ENCODE assay signal across 8 cellular contexts in genomic region chr5:131262953-131263541, GRCh38. TPM values are rescaled to one million over a fixed set of nuclear protein-coding genes. Genes with fewer than 3 reads are reported as not detected.
DNase-seq lines count a peak whose midpoint lies in the region; ATAC-seq, FAIRE-seq and TF ChIP-seq lines count a peak whose summit lies in the region.

No MANE protein-coding gene starts in this region.

- CTCF ChIA-PET in activated CD8-positive, alpha-beta T cell treated with anti-CD3 and anti-CD28 coated beads for 36 hours (lab: Charles Lee) = interaction anchor here (1.0 to 5.3 kb wide), 7 partner anchors 8 to 152 kb away, joined by 3 to 25 read pairs (median 4); partner anchors contain the start of gene HINT1

- peak overlapping the region; percentile 56 for H3K9ac ChIP-seq in iPS-15b (ENCODE audit: low read depth, low read length)

- peak; percentile 6 for ATAC-seq in GM19397 (IDR thresholded peaks at IDR 0.05; ENCODE audit: unreplicated experiment)
- ATAC-seq in HG03571 (IDR thresholded peaks at IDR 0.05; ENCODE audit: unreplicated experiment) = peak; percentile 12
- ATAC-seq in activated CD8-positive, alpha-beta T cell treated with anti-CD3 and anti-CD28 coated beads for 36 hours = peak; percentile 15

- WGBS in small intestine, 3 donors = 2 to 16% (median 6%) methylated on average over 10 of the region's 10 CpGs

- TF ChIP-seq CTCF in activated CD8-positive, alpha-beta T cell treated with anti-CD3 and anti-CD28 coated beads for 36 hours (IDR thresholded peaks at IDR 0.05) = no peak

- FAIRE-seq in small intestine (lab: Jason Lieb, UNC) = no peak

- peaks cover 41% of the 10 kb centered on the region for H3K4me1 Mint-ChIP-seq in activated CD8-positive, alpha-beta T cell treated with anti-CD3 and anti-CD28 coated beads for 36 hours (ENCODE audit: low read depth)

- peak overlapping the region; percentile 95 for H3K27ac Mint-ChIP-seq in activated CD8-positive, alpha-beta T cell treated with anti-CD3 and anti-CD28 coated beads for 36 hours

- H3K9me3 Mint-ChIP-seq in activated CD8-positive, alpha-beta T cell treated with anti-CD3 and anti-CD28 coated beads for 36 hours = peaks cover 2% of the 10 kb centered on the region

- H3K9me3 ChIP-seq in iPS-15b (ENCODE audit: control insufficient read depth, insufficient read depth, low read length) (no peaks in the 10 kb centered on the region), small intestine (ENCODE audit: control insufficient read depth, low read depth) (no peaks in the 10 kb centered on the region)

- H3K27me3 ChIP-seq in iPS-15b (ENCODE audit: control insufficient read depth, insufficient read depth, low read length) (no peaks in the 10 kb centered on the region), small intestine (ENCODE audit: control insufficient read depth in 2 of 2, insufficient read depth in 2 of 2, low read length in 2 of 2) (no peaks in the 10 kb centered on the region)

- H3K4me3 ChIP-seq in iPS-15b (ENCODE audit: low read depth, low read length) = peak overlapping the region; percentile 84
- peak overlapping the region; percentile 76 to 97 for H3K4me3 ChIP-seq in small intestine (ENCODE audit: low read depth in 1 of 2, low read length in 2 of 2)

- peaks cover 53% of the 10 kb centered on the region for H3K36me3 Mint-ChIP-seq in activated CD8-positive, alpha-beta T cell treated with anti-CD3 and anti-CD28 coated beads for 36 hours (ENCODE audit: low read depth)

- intact Hi-C loops in activated CD8-positive, alpha-beta T cell treated with anti-CD3 and anti-CD28 coated beads for 36 hours (cut with micrococcal nuclease) = no loop called here

- H3K4me3 Mint-ChIP-seq in activated CD8-positive, alpha-beta T cell treated with anti-CD3 and anti-CD28 coated beads for 36 hours = peak overlapping the region; percentile 86

- no peaks in the 10 kb centered on the region for H3K27me3 Mint-ChIP-seq in activated CD8-positive, alpha-beta T cell treated with anti-CD3 and anti-CD28 coated beads for 36 hours

- H3K4me1 ChIP-seq in iPS-15b (ENCODE audit: control insufficient read depth, insufficient read depth, low read length) = peaks cover 8% of the 10 kb centered on the region
- H3K4me1 ChIP-seq in small intestine (ENCODE audit: control insufficient read depth in 2 of 2, insufficient read depth in 1 of 2, low read depth in 1 of 2, low read length in 1 of 2) = peaks cover 2% of the 10 kb centered on the region in 2 donors

- H3K27ac ChIP-seq in small intestine (ENCODE audit: low read depth in 1 of 2, low read length in 1 of 2) = peak overlapping the region; percentile 73 to 93

- no peaks in the 10 kb centered on the region for H3K36me3 ChIP-seq in iPS-15b (ENCODE audit: control insufficient read depth, insufficient read depth, low read length)
- H3K36me3 ChIP-seq in small intestine (ENCODE audit: control insufficient read depth in 2 of 2, insufficient read depth in 2 of 2, low read length in 2 of 2) = peaks cover 0 to 2% of the 10 kb centered on the region in 2 donors

- POLR2A ChIA-PET in activated CD8-positive, alpha-beta T cell treated with anti-CD3 and anti-CD28 coated beads for 36 hours (lab: Charles Lee) = interaction anchor here (1.1 to 15.5 kb wide), 13 partner anchors 9 to 137 kb away, joined by 3 to 170 read pairs (median 5); partner anchors contain the start of gene HINT1

- DNase-seq in DMS53 treated with DMSO at 0.1 percent for 48 hours (lab: John Stamatoyannopoulos, UW; ENCODE audit: unreplicated experiment) = peak; percentile 47
- no peak for DNase-seq in activated CD8-positive, alpha-beta T cell treated with anti-CD3 and anti-CD28 coated beads for 36 hours
- DNase-seq in small intestine = no peak
- DNase-seq in hippocampal formation (lab: John Stamatoyannopoulos, UW) = no peak
- DNase-seq in germinal center (ENCODE audit: low spot score) = no peak

RNA-seq across cellular contexts. Expression of gene CDC42SE2, which starts 0.8 kb away (rescaled TPM):
- 100 to 1,000 TPM; 100 to 102 TPM for total RNA-seq in activated CD8-positive, alpha-beta T cell treated with anti-CD3 and anti-CD28 coated beads for 36 hours
- 10 to 100 TPM; 36.0 to 60.3 (median 58.6) TPM for polyA plus RNA-seq in small intestine
